Comparison of ENCODE assay signal across 3 cellular contexts in genomic region chr20:41390889-41391288, GRCh38.
TF ChIP-seq lines count a peak whose summit lies in the region.

No MANE protein-coding gene starts in this region.

TF ChIP-seq in IMR-90, 13 proteins besides CTCF, POLR2A, EP300 and RAD21:
- TF ChIP-seq MAFK (IDR thresholded peaks at IDR 0.05; ENCODE audit: low read depth, low read length) (no peak), MAZ (IDR thresholded peaks at IDR 0.05; ENCODE audit: borderline replicate concordance, low read depth, low read length) (no peak), RFX5 (IDR thresholded peaks at IDR 0.05; ENCODE audit: low read depth, low read length) (no peak), CEBPB (IDR thresholded peaks at IDR 0.05; ENCODE audit: low read depth, low read length) (peak; percentile 85)
- TF ChIP-seq, protein P1, sequence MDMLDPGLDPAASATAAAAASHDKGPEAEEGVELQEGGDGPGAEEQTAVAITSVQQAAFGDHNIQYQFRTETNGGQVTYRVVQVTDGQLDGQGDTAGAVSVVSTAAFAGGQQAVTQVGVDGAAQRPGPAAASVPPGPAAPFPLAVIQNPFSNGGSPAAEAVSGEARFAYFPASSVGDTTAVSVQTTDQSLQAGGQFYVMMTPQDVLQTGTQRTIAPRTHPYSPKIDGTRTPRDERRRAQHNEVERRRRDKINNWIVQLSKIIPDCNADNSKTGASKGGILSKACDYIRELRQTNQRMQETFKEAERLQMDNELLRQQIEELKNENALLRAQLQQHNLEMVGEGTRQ (IDR thresholded peaks at IDR 0.05; ENCODE audit: low read depth, low read length): no peak

TF ChIP-seq in WTC11, 78 proteins besides CTCF, POLR2A, EP300 and RAD21:
- TF ChIP-seq HMGA2 (CRISPR knock-in tag; IDR thresholded peaks at IDR 0.05) (peak; percentile 44; the same call in 1 of the 2 replicates), ZNF281 (CRISPR knock-in tag; IDR thresholded peaks at IDR 0.05) (no peak)

TF ChIP-seq in H1, 55 proteins besides CTCF, POLR2A, EP300 and RAD21:
- TF ChIP-seq HDAC2 (IDR thresholded peaks at IDR 0.05; ENCODE audit: borderline replicate concordance in 1 of 2, low read depth in 2 of 2, low read length in 2 of 2) (no peak), CEBPB (IDR thresholded peaks at IDR 0.05; ENCODE audit: low read depth, low read length) (peak; percentile 12; the same call in 1 of the 2 replicates)
